In genomic region chr2:166455823-166456222, GRCh38 we compare ENCODE assay signal across 6 cellular contexts. TPM values are rescaled to one million over a fixed set of nuclear protein-coding genes. Genes with fewer than 3 reads are reported as not detected.
"Had no signal": no experiment of that assay in that cellular context is flagged by ENCODE, and none has a peak within 500 bp of the region (broad histone marks: within the 10 kb centered on the region; RNA-seq: fewer than 3 reads in every experiment).

No MANE protein-coding gene starts in this region.

RNA-seq across cellular contexts. Expression of gene SCN7A, which starts 38.2 kb away (rescaled TPM):
- total RNA-seq: naive thymus-derived CD8-positive, alpha-beta T cell; natural killer cell; natural killer cell treated with Interleukin-12 subunit alpha and Interleukin-12 subunit beta and Interleukin-15 and Interleukin-18, amount 100 ng/mL, for 72 hours; osteoblast; pulmonary artery endothelial cell; smooth muscle cell had no signal
- polyA plus RNA-seq: naive thymus-derived CD8-positive, alpha-beta T cell; smooth muscle cell had no signal
